ENCODE assay signal across 8 cellular contexts in the genomic region with DNA sequence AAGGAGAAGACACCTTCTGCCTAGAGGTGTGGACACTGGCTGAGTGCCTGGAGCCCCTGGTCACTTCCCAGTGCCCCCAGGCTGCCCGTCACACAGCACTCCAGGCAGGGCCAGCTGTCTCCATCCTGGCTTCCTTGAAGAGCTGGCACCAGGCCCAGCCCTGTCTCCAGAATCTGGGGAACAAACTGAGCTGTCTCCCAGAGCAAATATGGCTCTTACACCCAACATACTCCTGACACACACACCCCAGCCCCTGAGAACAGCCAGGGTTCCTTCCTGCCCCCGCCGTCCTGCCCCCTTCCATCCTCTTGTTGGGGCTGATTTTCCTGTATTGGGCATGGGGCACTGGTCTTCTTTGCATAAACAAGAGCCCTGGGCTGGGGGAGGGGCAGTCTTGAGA.
DNase-seq lines count a peak whose midpoint lies in the region; ATAC-seq and TF ChIP-seq lines count a peak whose summit lies in the region.

No MANE protein-coding gene starts in this region.

- no peaks in the 10 kb centered on the region for H3K9me3 ChIP-seq in muscle layer of duodenum (ENCODE audit: control insufficient read depth in 1 of 2, low read length in 2 of 2)

- H3K27ac ChIP-seq in C4-2B (peak overlapping the region; percentile 98), KMS-11 (peak overlapping the region; percentile 66; the same call in 1 of the 2 replicates), muscle layer of duodenum (ENCODE audit: low read length) (peak overlapping the region; percentile 45)

- peaks cover 30% of the 10 kb centered on the region; the same call in 1 of the 2 replicates for H4K20me1 ChIP-seq in KMS-11 (ENCODE audit: insufficient read depth)

- ATAC-seq in HG03354 (IDR thresholded peaks at IDR 0.05; ENCODE audit: poor library complexity, severe bottlenecking, unreplicated experiment) (no peak), HG03378 (IDR thresholded peaks at IDR 0.05; ENCODE audit: unreplicated experiment) (no peak)

- H3K4me2 ChIP-seq in KMS-11 = peak overlapping the region; percentile 100

- H3K27me3 ChIP-seq in KMS-11 (ENCODE audit: insufficient read depth, low read depth) = no peaks in the 10 kb centered on the region
- H3K27me3 ChIP-seq in muscle layer of duodenum (ENCODE audit: low read depth, low read length) = no peaks in the 10 kb centered on the region

- peak; percentile 75 for DNase-seq in cerebellar cortex (ENCODE audit: low spot score)
- no peak for DNase-seq in NCI-H187 (lab: John Stamatoyannopoulos, UW)
- DNase-seq in NCI-H2029 treated with DMSO at 0.1 percent for 48 hours (lab: John Stamatoyannopoulos, UW) = no peak

- no peaks in the 10 kb centered on the region; the same call in 1 of the 2 replicates for H3K36me3 ChIP-seq in KMS-11 (ENCODE audit: insufficient read depth)
- H3K36me3 ChIP-seq in muscle layer of duodenum (ENCODE audit: control insufficient read depth in 1 of 2, insufficient read depth in 2 of 2, low read length in 2 of 2) = no peaks in the 10 kb centered on the region

- no peak overlapping the region for H2AFZ ChIP-seq in KMS-11 (ENCODE audit: low read depth)

- TF ChIP-seq CTCF in C4-2B (conservative IDR thresholded peaks at IDR 0.05) = no peak
- TF ChIP-seq CTCF in KMS-11 (conservative IDR thresholded peaks at IDR 0.05; ENCODE audit: low read depth, low read length) = no peak

- H3K9ac ChIP-seq in KMS-11 = no peak overlapping the region; the same call in 1 of the 2 replicates

- peaks cover 92% of the 10 kb centered on the region for H3K4me1 ChIP-seq in KMS-11 (ENCODE audit: low read depth, poor library complexity, severe bottlenecking)
- H3K4me1 ChIP-seq in muscle layer of duodenum (ENCODE audit: control insufficient read depth in 1 of 2, insufficient read depth in 2 of 2, low read length in 2 of 2) = peaks cover 24 to 27% of the 10 kb centered on the region in 2 donors

- H3K79me2 ChIP-seq in KMS-11 (ENCODE audit: insufficient read depth, low read depth) = peaks cover 99% of the 10 kb centered on the region

- no peak overlapping the region for H3K4me3 ChIP-seq in KMS-11 (IDR thresholded peaks at IDR 0.05; ENCODE audit: insufficient read depth, low read depth, low read length)
- no peak overlapping the region for H3K4me3 ChIP-seq in muscle layer of duodenum (ENCODE audit: low read depth in 1 of 2, low read length in 2 of 2)

Comparison
In these comparisons a context has a peak if more than half of its experiments do, and no peak if none do; other contexts are left out.
1. H3K27ac ChIP-seq: peak in every context shown above with its lines; median percentile 98 in C4-2B; 66 in KMS-11; 45 in muscle layer of duodenum.